9 cellular contexts compared by ENCODE assay signal in the genomic region with DNA sequence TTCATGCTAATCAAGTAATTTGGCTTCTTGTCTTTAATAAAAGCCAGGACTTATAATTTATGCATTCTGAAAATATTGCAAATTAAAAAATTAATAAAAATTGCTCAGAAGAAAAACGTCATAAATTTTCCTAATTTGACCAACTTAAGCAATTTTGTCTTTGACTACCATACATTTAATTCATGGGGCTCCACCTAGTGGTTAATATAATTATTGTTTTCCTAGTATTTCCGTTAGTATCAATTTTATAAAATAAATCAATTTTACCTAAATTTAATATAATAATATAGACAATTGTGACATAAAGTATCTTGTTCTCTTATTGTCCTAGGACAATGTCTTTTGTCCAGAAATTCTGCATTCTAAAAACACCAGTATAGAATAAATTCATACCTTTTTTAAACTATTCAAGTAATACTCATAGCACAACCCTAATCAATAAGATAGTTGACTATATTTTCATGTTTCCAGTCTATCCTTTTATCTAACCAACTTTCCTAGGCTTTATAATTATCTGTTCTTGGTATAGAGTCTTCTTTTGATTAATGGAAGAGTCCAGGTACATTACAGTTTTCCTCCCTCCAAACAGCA.
DNase-seq lines count a peak whose midpoint lies in the region; ATAC-seq, FAIRE-seq and TF ChIP-seq lines count a peak whose summit lies in the region.
"Had no signal": no experiment of that assay in that cellular context is flagged by ENCODE, and none has a peak within 500 bp of the region (broad histone marks: within the 10 kb centered on the region; RNA-seq: fewer than 3 reads in every experiment).

No MANE protein-coding gene starts in this region.

- H3K36me3 ChIP-seq in Peyer's patch, result no peaks in the 10 kb centered on the region

- H3K4me2 ChIP-seq in A549, result no peak overlapping the region

- TF ChIP-seq RAD21 in A549 (conservative IDR thresholded peaks at IDR 0.05 in 1 of 2, IDR thresholded peaks at IDR 0.05 in 1 of 2), result peak; percentile 30 to 62; a peak in 4 of 5 replicates

- TF ChIP-seq CTCF in A549 (IDR thresholded peaks at IDR 0.05), result peak; percentile 33; the same call in 2 of the 3 replicates
- TF ChIP-seq CTCF in GM20000 (IDR thresholded peaks at IDR 0.05; ENCODE audit: extremely low read depth, missing control alignments), result no peak
- peak in 4 of 6 experiments; percentile 26 to 67 (median 38) for TF ChIP-seq CTCF in Peyer's patch (IDR thresholded peaks at IDR 0.05)
- peak; percentile 69 for TF ChIP-seq CTCF in foreskin keratinocyte (conservative IDR thresholded peaks at IDR 0.05)

- WGBS in A549 (ENCODE audit: missing lambda C conversion rate), result under 1% methylated on average over 2 of the region's 2 CpGs

- no peaks in the 10 kb centered on the region for H3K27me3 ChIP-seq in Peyer's patch
- no peaks in the 10 kb centered on the region for H3K27me3 ChIP-seq in foreskin keratinocyte

- no peak for TF ChIP-seq POLR2A in A549 (IDR thresholded peaks at IDR 0.05; ENCODE audit: low read length)
- TF ChIP-seq POLR2A in Peyer's patch (IDR thresholded peaks at IDR 0.05), result no peak

- CTCF ChIA-PET in A549 (lab: Yijun Ruan, JAX), result interaction anchor here (0.8 to 3.1 kb wide), 3 partner anchors 369 to 448 kb away, joined by 3 to 34 read pairs (median 4); no protein-coding TSS in a partner anchor

- POLR2A ChIA-PET in A549 (lab: Yijun Ruan, JAX), result no interaction called here

- TF ChIP-seq EP300 in A549 (IDR thresholded peaks at IDR 0.05), result no peak

- H3K27ac ChIP-seq in A549, result no peak overlapping the region
- no peak overlapping the region for H3K27ac ChIP-seq in Peyer's patch
- no peak overlapping the region for H3K27ac ChIP-seq in foreskin keratinocyte
- H3K27ac ChIP-seq in caudate nucleus (ENCODE audit: low read depth, low read length), result no peak overlapping the region

- H3K4me3 ChIP-seq in A549 (no peak overlapping the region), Peyer's patch (no peak overlapping the region)

- H3K9me3 ChIP-seq in A549 (no peaks in the 10 kb centered on the region), Peyer's patch (no peaks in the 10 kb centered on the region)

- ATAC-seq in A549 (no peak), foreskin keratinocyte (no peak), GM18870 (IDR thresholded peaks at IDR 0.05; ENCODE audit: unreplicated experiment) (no peak), HG02678 (IDR thresholded peaks at IDR 0.05; ENCODE audit: unreplicated experiment) (no peak)

- no peak for FAIRE-seq in A549 (lab: Jason Lieb, UNC)

- DNase-seq in A549 (ENCODE audit: low read depth in 1 of 2, low spot score in 1 of 2), result peak in 1 of 2 experiments; percentile 8
- DNase-seq in GM20000 (ENCODE audit: low spot score), result peak; percentile 2
- DNase-seq in Peyer's patch, result no peak
- DNase-seq in foreskin keratinocyte, result no peak
- no peak for DNase-seq in caudate nucleus (lab: John Stamatoyannopoulos, UW)
- no peak for DNase-seq in activated CD4-positive, alpha-beta T cell treated with anti-CD3 and anti-CD28 coated beads, Interleukin-2, amount 50 U/mL, for 1 hour
- DNase-seq: naive B cell had no signal

- H3K4me1 ChIP-seq in A549 (no peaks in the 10 kb centered on the region), Peyer's patch (no peaks in the 10 kb centered on the region), foreskin keratinocyte (no peaks in the 10 kb centered on the region)

TF ChIP-seq in A549, 52 proteins besides CTCF, POLR2A, EP300 and RAD21:
- TF ChIP-seq ZFP36 (IDR thresholded peaks at IDR 0.05; ENCODE audit: borderline replicate concordance, partially characterized antibody) (no peak), JUN (IDR thresholded peaks at IDR 0.05) (no peak), BHLHE40 (IDR thresholded peaks at IDR 0.05; ENCODE audit: low read depth, low read length) (no peak), PHF8 (IDR thresholded peaks at IDR 0.05; ENCODE audit: borderline replicate concordance, low read depth) (no peak), SMC3 (IDR thresholded peaks at IDR 0.05) (peak; percentile 72), CHD2 (IDR thresholded peaks at IDR 0.05; ENCODE audit: low read length, partially characterized antibody) (no peak), CBX8 (IDR thresholded peaks at IDR 0.05) (no peak)
